Comparison of ENCODE assay signal across 8 cellular contexts in genomic region chr22:28442264-28442950, GRCh38.
A peak's percentile ranks its signal among the peaks of the same experiment; 100 is the strongest.
DNase-seq lines count a peak whose midpoint lies in the region; TF ChIP-seq lines count a peak whose summit lies in the region.

No MANE protein-coding gene starts in this region.

- H3K27ac Mint-ChIP-seq in mesothelial cell of epicardium, result peak overlapping the region; percentile 93

- H3K9me3 Mint-ChIP-seq in mesothelial cell of epicardium, result no peaks in the 10 kb centered on the region

- peak overlapping the region; percentile 76 for H3K27ac ChIP-seq in epithelial cell of prostate

- no peaks in the 10 kb centered on the region for H3K27me3 Mint-ChIP-seq in mesothelial cell of epicardium (ENCODE audit: low read depth)

- TF ChIP-seq CTCF in GM13976 (IDR thresholded peaks at IDR 0.05; ENCODE audit: borderline replicate concordance, control extremely low read depth, extremely low read depth, insufficient read depth, missing control alignments), result peak; percentile 71
- peak; percentile 69 for TF ChIP-seq CTCF in mesothelial cell of epicardium (IDR thresholded peaks at IDR 0.05; ENCODE audit: unreplicated experiment)

- H3K4me3 Mint-ChIP-seq in mesothelial cell of epicardium, result peak overlapping the region; percentile 90

- DNase-seq in GM13976 (ENCODE audit: low spot score) (peak; percentile 92), NCI-H524 treated with DMSO at 0.1 percent for 48 hours (lab: John Stamatoyannopoulos, UW) (peak; percentile 17), activated T-cell treated with anti-CD3 and anti-CD28 coated beads for 48 hours (ENCODE audit: low read depth) (peak; percentile 71), epithelial cell of prostate (ENCODE audit: low read depth, low spot score) (peak; percentile 10), mesothelial cell of epicardium (ENCODE audit: low spot score in 2 of 2, unreplicated experiment in 2 of 2) (peak; percentile 66 to 81), NCI-H187 treated with DMSO at 0.1 percent for 48 hours (lab: John Stamatoyannopoulos, UW) (no peak), NCI-H1417 treated with DMSO at 0.1 percent for 48 hours (lab: John Stamatoyannopoulos, UW) (no peak)
- peak; percentile 46 for DNase-seq in stimulated activated CD8-positive, alpha-beta memory T cell treated with anti-CD3 and anti-CD28 coated beads, Interleukin-12 subunit alpha, Interleukin-12 subunit beta, amount 100 ng/mL, for 4 hours (ENCODE audit: low read depth)

- H3K4me1 Mint-ChIP-seq in mesothelial cell of epicardium, result peaks cover 40% of the 10 kb centered on the region

- in situ Hi-C loops in GM13976 (cut with MboI; ENCODE audit: low sequenced_read_pairs, unreplicated experiment), result no loop called here

- H3K36me3 Mint-ChIP-seq in mesothelial cell of epicardium, result no peaks in the 10 kb centered on the region

Comparison
In these comparisons a context has a peak if more than half of its experiments do, and no peak if none do; other contexts are left out.
1. DNase-seq: peak in GM13976 (single experiment), NCI-H524 treated with DMSO at 0.1 percent for 48 hours (single experiment), activated T-cell treated with anti-CD3 and anti-CD28 coated beads for 48 hours (single experiment), epithelial cell of prostate (single experiment), mesothelial cell of epicardium (2 of 2) and stimulated activated CD8-positive, alpha-beta memory T cell treated with anti-CD3 and anti-CD28 coated beads, Interleukin-12 subunit alpha, Interleukin-12 subunit beta, amount 100 ng/mL, for 4 hours (single experiment); none in NCI-H187 treated with DMSO at 0.1 percent for 48 hours (single experiment) and NCI-H1417 treated with DMSO at 0.1 percent for 48 hours (single experiment).